ENCODE assay signal across 19 cellular contexts in genomic region chr2:47005687-47006086, GRCh38.
A peak's percentile ranks its signal among the peaks of the same experiment; 100 is the strongest.
DNase-seq lines count a peak whose midpoint lies in the region; ATAC-seq, FAIRE-seq and TF ChIP-seq lines count a peak whose summit lies in the region.
"Had no signal": no experiment of that assay in that cellular context is flagged by ENCODE, and none has a peak within 500 bp of the region (broad histone marks: within the 10 kb centered on the region; RNA-seq: fewer than 3 reads in every experiment).

No MANE protein-coding gene starts in this region.

- H4K20me1 ChIP-seq in K562 (replicated peaks; ENCODE audit: control insufficient read depth, insufficient read depth, low read length): no peaks in the 10 kb centered on the region; the same call in 1 of the 2 replicates

- 18% methylated on average over 12 of the region's 12 CpGs for WGBS in K562 (ENCODE audit: insufficient coverage, low coverage, missing lambda C conversion rate)
- 94 to 97% (median 94%) methylated on average over 11 to 12 of the region's 12 CpGs for WGBS in spleen, 5 donors

- DNase-seq in HFFc6 (no peak), K562 (ENCODE audit: extremely low read depth in 1 of 4, low spot score in 3 of 4) (peak; percentile 77 to 81 (median 78)), NCI-H345 treated with DMSO at 0.1 percent for 48 hours (lab: John Stamatoyannopoulos, UW; ENCODE audit: unreplicated experiment) (no peak), spleen (no peak)
- DNase-seq in stimulated activated effector memory CD8-positive, alpha-beta T cell treated with anti-CD3 and anti-CD28 coated beads, Interleukin-12 subunit alpha, Interleukin-12 subunit beta, amount 100 ng/mL, for 72 hours (ENCODE audit: low spot score in 2 of 2): no peak
- no peak for DNase-seq in activated CD4-positive, alpha-beta T cell treated with anti-CD3 and anti-CD28 coated beads, Interleukin-2, amount 50 U/mL, for 1 hour
- DNase-seq: BE2C; Caco-2; CD4-positive, CD25-positive, alpha-beta regulatory T cell; GDM1; GOT3; NCI-H2107; NCI-H226; PC-3 had no signal

- TF ChIP-seq EP300 in K562 (IDR thresholded peaks at IDR 0.05; ENCODE audit: low read length): 0 out of 2 replicates have a peak, but pooled peaks have one; percentile 15

- no peak for TF ChIP-seq RAD21 in K562 (CRISPR knock-in tag; conservative IDR thresholded peaks at IDR 0.05 in 1 of 2, IDR thresholded peaks at IDR 0.05 in 1 of 2)

- intact Hi-C loops in K562 (cut with micrococcal nuclease): no loop called here
- intact Hi-C loops in spleen (cut with DNase I; ENCODE audit: low total_unique reads): no loop called here

- TF ChIP-seq POLR2A in K562 (conservative IDR thresholded peaks at IDR 0.05) (no peak), spleen (IDR thresholded peaks at IDR 0.05) (no peak)

- no TSS peak for BruUV-seq in K562 (replicated peaks; lab: Mats Ljungman, UMichigan)

- TF ChIP-seq CTCF in HFFc6 (IDR thresholded peaks at IDR 0.05) (no peak), K562 (IDR thresholded peaks at IDR 0.05 in 2 of 3, conservative IDR thresholded peaks at IDR 0.05 in 1 of 3; ENCODE audit: insufficient read depth in 2 of 3, low read depth in 1 of 3, low read length in 3 of 3) (no peak), spleen (IDR thresholded peaks at IDR 0.05 in 8 of 11, conservative IDR thresholded peaks at IDR 0.05 in 3 of 11) (no peak)

- no peak overlapping the region for H3K4me3 Mint-ChIP-seq in HFFc6
- H3K4me3 Mint-ChIP-seq in stimulated activated effector memory CD8-positive, alpha-beta T cell treated with anti-CD3 and anti-CD28 coated beads, Interleukin-12 subunit alpha, Interleukin-12 subunit beta, amount 100 ng/mL, for 72 hours: no peak overlapping the region
- H3K4me3 Mint-ChIP-seq: CD4-positive, CD25-positive, alpha-beta regulatory T cell had no signal

- peak overlapping the region in 1 of 2 experiments; percentile 43; a peak in 1 of 4 replicates for H3K9ac ChIP-seq in K562 (ENCODE audit: insufficient read depth in 1 of 2, low read depth in 2 of 2, low read length in 2 of 2)

- CTCF ChIA-PET in K562 (lab: Yijun Ruan, JAX; ENCODE audit: low intra/inter-chr PET ratio): no interaction called here

- peaks cover 9% of the 10 kb centered on the region for H3K27me3 Mint-ChIP-seq in HFFc6 (ENCODE audit: insufficient read depth)
- H3K27me3 Mint-ChIP-seq: CD4-positive, CD25-positive, alpha-beta regulatory T cell had no signal

- H3K4me3 ChIP-seq in K562: no peak overlapping the region
- H3K4me3 ChIP-seq in spleen: no peak overlapping the region

- peaks cover 57% of the 10 kb centered on the region for H3K4me1 Mint-ChIP-seq in HFFc6 (ENCODE audit: low read depth)
- peaks cover 6% of the 10 kb centered on the region for H3K4me1 Mint-ChIP-seq in stimulated activated effector memory CD8-positive, alpha-beta T cell treated with anti-CD3 and anti-CD28 coated beads, Interleukin-12 subunit alpha, Interleukin-12 subunit beta, amount 100 ng/mL, for 72 hours
- H3K4me1 Mint-ChIP-seq: CD4-positive, CD25-positive, alpha-beta regulatory T cell had no signal

- no peaks in the 10 kb centered on the region for H3K79me2 ChIP-seq in K562 (ENCODE audit: control insufficient read depth, insufficient read depth, low read length)

- H3K36me3 Mint-ChIP-seq in HFFc6 (ENCODE audit: low read depth): peaks cover 16% of the 10 kb centered on the region
- peaks cover 63% of the 10 kb centered on the region for H3K36me3 Mint-ChIP-seq in stimulated activated effector memory CD8-positive, alpha-beta T cell treated with anti-CD3 and anti-CD28 coated beads, Interleukin-12 subunit alpha, Interleukin-12 subunit beta, amount 100 ng/mL, for 72 hours

- ATAC-seq in K562 (peak; percentile 70), GM21360 (IDR thresholded peaks at IDR 0.05; ENCODE audit: unreplicated experiment) (no peak)
- no peak for ATAC-seq in stimulated activated effector memory CD8-positive, alpha-beta T cell treated with anti-CD3 and anti-CD28 coated beads, Interleukin-12 subunit alpha, Interleukin-12 subunit beta, amount 100 ng/mL, for 72 hours
- ATAC-seq: HepG2, PC-3 had no signal

- no peaks in the 10 kb centered on the region for H3K9me1 ChIP-seq in K562 (ENCODE audit: control insufficient read depth, insufficient read depth, low read length)

- in situ Hi-C loops in K562 (cut with MboI): no loop called here

- H3K4me1 ChIP-seq in K562 (replicated peaks in 1 of 2; ENCODE audit: control insufficient read depth in 2 of 2, insufficient read depth in 2 of 2, low read length in 2 of 2) (peaks cover 18 to 23% of the 10 kb centered on the region in 2 experiments; a peak in 4 of 5 replicates), spleen (peaks cover 0 to 48% (median 25%) of the 10 kb centered on the region in 6 donors)

- POLR2A ChIA-PET in K562 (lab: Yijun Ruan, JAX): interaction anchor here (0.6 kb wide), 2 partner anchors 218 to 302 kb away, joined by 3 read pairs; no protein-coding TSS in a partner anchor

- no peaks in the 10 kb centered on the region for H3K9me3 Mint-ChIP-seq in HFFc6
- H3K9me3 Mint-ChIP-seq in stimulated activated effector memory CD8-positive, alpha-beta T cell treated with anti-CD3 and anti-CD28 coated beads, Interleukin-12 subunit alpha, Interleukin-12 subunit beta, amount 100 ng/mL, for 72 hours: no peaks in the 10 kb centered on the region
- H3K9me3 Mint-ChIP-seq: CD4-positive, CD25-positive, alpha-beta regulatory T cell had no signal

- H3K27ac ChIP-seq in K562 (ENCODE audit: extremely low read depth, low read depth, low read length): no peak overlapping the region
- peak overlapping the region; percentile 72 for H3K27ac ChIP-seq in layer of hippocampus (ENCODE audit: low read depth, low read length)
- no peak overlapping the region for H3K27ac ChIP-seq in spleen

- peak overlapping the region; percentile 55; the same call in 1 of the 2 replicates for H3K27ac Mint-ChIP-seq in HFFc6
- peak overlapping the region; percentile 76 for H3K27ac Mint-ChIP-seq in stimulated activated effector memory CD8-positive, alpha-beta T cell treated with anti-CD3 and anti-CD28 coated beads, Interleukin-12 subunit alpha, Interleukin-12 subunit beta, amount 100 ng/mL, for 72 hours
- H3K27ac Mint-ChIP-seq: CD4-positive, CD25-positive, alpha-beta regulatory T cell had no signal

- no peak overlapping the region for H3K4me2 ChIP-seq in K562 (ENCODE audit: insufficient read depth, low read length)

- H3K36me3 ChIP-seq in K562 (ENCODE audit: control insufficient read depth, insufficient read depth, low read length): peaks cover 5% of the 10 kb centered on the region; the same call in 1 of the 3 replicates
- peaks cover 0 to 100% (median 28%) of the 10 kb centered on the region in 6 donors for H3K36me3 ChIP-seq in spleen
- H3K36me3 ChIP-seq: BE2C had no signal

- no peak overlapping the region for H2AFZ ChIP-seq in K562 (ENCODE audit: low read depth, low read length)

- FAIRE-seq in K562 (lab: Jason Lieb, UNC): peak; percentile 67
- FAIRE-seq: A204.1, GM19239, HepG2 had no signal

- no peaks in the 10 kb centered on the region for H3K27me3 ChIP-seq in K562 (ENCODE audit: control insufficient read depth in 2 of 2, insufficient read depth in 2 of 2, low read length in 2 of 2)
- H3K27me3 ChIP-seq in layer of hippocampus (ENCODE audit: control insufficient read depth, insufficient read depth, low read length): no peaks in the 10 kb centered on the region
- H3K27me3 ChIP-seq in spleen (replicated peaks in 1 of 7): no peaks in the 10 kb centered on the region
- H3K27me3 ChIP-seq: BE2C had no signal

- H3K9me3 ChIP-seq in K562 (replicated peaks; ENCODE audit: control insufficient read depth, insufficient read depth, low read depth, low read length) (no peaks in the 10 kb centered on the region), spleen (no peaks in the 10 kb centered on the region)
- H3K9me3 ChIP-seq: BE2C, Caco-2 had no signal

TF ChIP-seq in K562, 482 proteins besides CTCF, POLR2A, EP300 and RAD21 (continues in another document):
- TF ChIP-seq, protein P1, sequence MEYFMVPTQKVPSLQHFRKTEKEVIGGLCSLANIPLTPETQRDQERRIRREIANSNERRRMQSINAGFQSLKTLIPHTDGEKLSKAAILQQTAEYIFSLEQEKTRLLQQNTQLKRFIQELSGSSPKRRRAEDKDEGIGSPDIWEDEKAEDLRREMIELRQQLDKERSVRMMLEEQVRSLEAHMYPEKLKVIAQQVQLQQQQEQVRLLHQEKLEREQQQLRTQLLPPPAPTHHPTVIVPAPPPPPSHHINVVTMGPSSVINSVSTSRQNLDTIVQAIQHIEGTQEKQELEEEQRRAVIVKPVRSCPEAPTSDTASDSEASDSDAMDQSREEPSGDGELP (CRISPR knock-in tag; IDR thresholded peaks at IDR 0.05; ENCODE audit: borderline replicate concordance): peak; percentile 35; the same call in 1 of the 2 replicates
- TF ChIP-seq TEAD4 (IDR thresholded peaks at IDR 0.05; ENCODE audit: low read length) (peak; percentile 41; the same call in 1 of the 2 replicates), TEAD4 (CRISPR knock-in tag; IDR thresholded peaks at IDR 0.05; ENCODE audit: borderline replicate concordance) (no peak), KDM1A (IDR thresholded peaks at IDR 0.05) (0 out of 4 replicates have a peak, but pooled peaks of 1 of the 2 experiments have one; percentile 61), SRSF7 (optimal IDR thresholded peaks at IDR 0.05; ENCODE audit: low read depth, low read length) (no peak), ZNF589 (CRISPR knock-in tag; IDR thresholded peaks at IDR 0.05; ENCODE audit: low read depth) (no peak), DPF2 (IDR thresholded peaks at IDR 0.05) (0 out of 2 replicates have a peak, but pooled peaks have one; percentile 15), GATA2 (CRISPR knock-in tag; IDR thresholded peaks at IDR 0.05) (0 out of 2 replicates have a peak, but pooled peaks have one; percentile 52), TRIM24 (IDR thresholded peaks at IDR 0.05) (0 out of 4 replicates have a peak, but pooled peaks of 1 of the 2 experiments have one; percentile 23), RCOR1 (IDR thresholded peaks at IDR 0.05; ENCODE audit: borderline replicate concordance in 1 of 2, low read depth in 2 of 2, low read length in 2 of 2) (peak in 1 of 2 experiments; percentile 57; a peak in 1 of 4 replicates), CTBP1 (IDR thresholded peaks at IDR 0.05; ENCODE audit: borderline replicate concordance) (peak; percentile 80), ELF2 (CRISPR knock-in tag; IDR thresholded peaks at IDR 0.05) (no peak), BHLHE40 (IDR thresholded peaks at IDR 0.05; ENCODE audit: low read length) (no peak), CBFA2T3 (IDR thresholded peaks at IDR 0.05) (peak; percentile 84), NFIC (IDR thresholded peaks at IDR 0.05) (peak; percentile 42; the same call in 1 of the 2 replicates), CXXC5 (CRISPR knock-in tag; IDR thresholded peaks at IDR 0.05) (0 out of 2 replicates have a peak, but pooled peaks have one; percentile 7), TAL1 (IDR thresholded peaks at IDR 0.05) (peak; percentile 68; the same call in 1 of the 2 replicates), ZEB2 (IDR thresholded peaks at IDR 0.05) (peak; percentile 78; the same call in 1 of the 2 replicates), MEIS2 (IDR thresholded peaks at IDR 0.05; ENCODE audit: partially characterized antibody) (peak; percentile 53), KLF16 (IDR thresholded peaks at IDR 0.05) (no peak)

Comparison
In these comparisons a context has a peak if more than half of its experiments do, and no peak if none do; other contexts are left out.
1. DNase-seq: peak in K562 (4 of 4); none in HFFc6 (single experiment), stimulated activated effector memory CD8-positive, alpha-beta T cell treated with anti-CD3 and anti-CD28 coated beads, Interleukin-12 subunit alpha, Interleukin-12 subunit beta, amount 100 ng/mL, for 72 hours (0 of 2), activated CD4-positive, alpha-beta T cell treated with anti-CD3 and anti-CD28 coated beads, Interleukin-2, amount 50 U/mL, for 1 hour (single experiment), NCI-H345 treated with DMSO at 0.1 percent for 48 hours (single experiment) and spleen (single experiment).